Comparison of ENCODE assay signal across 16 cellular contexts in the genomic region with DNA sequence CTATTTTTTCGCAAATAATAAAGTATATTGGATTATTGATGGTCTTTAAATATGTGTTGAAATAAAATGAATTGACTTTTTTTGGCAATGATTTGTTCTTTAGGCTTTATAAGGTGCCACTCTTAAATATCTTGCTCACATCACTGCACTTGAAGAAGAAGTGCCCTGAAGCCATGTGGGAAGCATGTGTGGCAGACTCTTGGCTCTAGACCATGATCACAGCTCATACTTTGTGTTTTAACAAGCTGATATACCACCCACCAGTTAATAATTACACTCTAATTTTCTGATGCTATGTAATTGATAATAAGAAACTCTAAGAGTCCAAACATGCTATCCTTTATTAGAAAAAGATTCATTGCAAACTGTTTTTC.
"Had no signal": no experiment of that assay in that cellular context is flagged by ENCODE, and none has a peak within 500 bp of the region (broad histone marks: within the 10 kb centered on the region; RNA-seq: fewer than 3 reads in every experiment).

No MANE protein-coding gene starts in this region.

- H3K4me3 ChIP-seq: left lung, psoas muscle, right lobe of liver, stomach, vagina had no signal

- H3K36me3 ChIP-seq: left lung, right lobe of liver, stomach, vagina had no signal

- DNase-seq: activated naive CD4-positive, alpha-beta T cell; activated naive CD8-positive, alpha-beta T cell treated with anti-CD3 and anti-CD28 coated beads, Interleukin-2, amount 10 ng/mL, durations not matched to agents 7 days and 5 days; activated T-cell treated with anti-CD3 and anti-CD28 coated beads for 4 hours; caudate nucleus; head of caudate nucleus; kidney; left lung; psoas muscle; right lobe of liver; small intestine; stimulated activated CD4-positive, alpha-beta T cell treated with anti-CD3 and anti-CD28 coated beads, Interleukin-4, amount 100 ng/mL, for 1 hour; stomach; T-helper 2 cell; trophoblast cell had no signal

- H3K4me1 ChIP-seq: left lung, psoas muscle, right lobe of liver, stomach had no signal

- H3K9me3 ChIP-seq: left lung, psoas muscle, right lobe of liver, stomach, vagina had no signal

- H3K27me3 ChIP-seq: left lung, right lobe of liver, stomach, vagina had no signal

- H3K27ac ChIP-seq: left lung, psoas muscle, right lobe of liver, stomach, vagina had no signal

- FAIRE-seq: frontal cortex, kidney, small intestine had no signal

- ATAC-seq: left lung, psoas muscle, right lobe of liver had no signal
